ENCODE assay signal across 1 cellular context in the genomic region with DNA sequence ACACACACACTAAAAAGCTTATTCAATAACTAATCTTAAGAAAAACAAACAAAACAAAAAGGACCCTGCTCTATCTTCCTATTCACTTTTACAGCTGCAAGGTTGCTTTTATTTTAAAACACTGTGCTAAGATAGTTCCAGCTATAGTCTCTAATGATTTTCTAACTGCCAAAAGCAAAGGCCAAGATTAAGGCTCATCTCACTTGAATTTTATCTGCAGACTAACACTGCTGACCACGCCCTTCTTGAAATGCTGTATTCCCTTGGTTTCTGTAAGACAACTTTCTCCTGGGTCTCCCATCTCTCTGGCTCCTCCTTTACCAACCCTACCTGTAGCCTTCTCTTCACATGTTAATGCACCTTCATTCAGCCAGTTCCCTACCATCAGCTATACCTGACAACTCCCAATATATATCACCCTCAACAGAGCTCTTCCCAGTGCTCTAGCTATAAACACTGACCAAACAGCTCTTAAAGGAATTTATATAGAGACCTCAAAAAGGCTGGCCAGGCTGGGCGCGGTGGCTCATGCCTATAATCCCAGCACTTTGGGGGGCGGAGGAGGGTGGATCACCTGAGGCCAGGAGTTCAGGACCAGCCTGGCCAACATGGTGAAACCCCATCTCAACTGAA.
TF ChIP-seq lines count a peak whose summit lies in the region.

No MANE protein-coding gene starts in this region.

TF ChIP-seq in GM12878, 131 proteins besides CTCF, POLR2A, EP300 and RAD21 (continued from another document):
- TF ChIP-seq, protein P1, sequence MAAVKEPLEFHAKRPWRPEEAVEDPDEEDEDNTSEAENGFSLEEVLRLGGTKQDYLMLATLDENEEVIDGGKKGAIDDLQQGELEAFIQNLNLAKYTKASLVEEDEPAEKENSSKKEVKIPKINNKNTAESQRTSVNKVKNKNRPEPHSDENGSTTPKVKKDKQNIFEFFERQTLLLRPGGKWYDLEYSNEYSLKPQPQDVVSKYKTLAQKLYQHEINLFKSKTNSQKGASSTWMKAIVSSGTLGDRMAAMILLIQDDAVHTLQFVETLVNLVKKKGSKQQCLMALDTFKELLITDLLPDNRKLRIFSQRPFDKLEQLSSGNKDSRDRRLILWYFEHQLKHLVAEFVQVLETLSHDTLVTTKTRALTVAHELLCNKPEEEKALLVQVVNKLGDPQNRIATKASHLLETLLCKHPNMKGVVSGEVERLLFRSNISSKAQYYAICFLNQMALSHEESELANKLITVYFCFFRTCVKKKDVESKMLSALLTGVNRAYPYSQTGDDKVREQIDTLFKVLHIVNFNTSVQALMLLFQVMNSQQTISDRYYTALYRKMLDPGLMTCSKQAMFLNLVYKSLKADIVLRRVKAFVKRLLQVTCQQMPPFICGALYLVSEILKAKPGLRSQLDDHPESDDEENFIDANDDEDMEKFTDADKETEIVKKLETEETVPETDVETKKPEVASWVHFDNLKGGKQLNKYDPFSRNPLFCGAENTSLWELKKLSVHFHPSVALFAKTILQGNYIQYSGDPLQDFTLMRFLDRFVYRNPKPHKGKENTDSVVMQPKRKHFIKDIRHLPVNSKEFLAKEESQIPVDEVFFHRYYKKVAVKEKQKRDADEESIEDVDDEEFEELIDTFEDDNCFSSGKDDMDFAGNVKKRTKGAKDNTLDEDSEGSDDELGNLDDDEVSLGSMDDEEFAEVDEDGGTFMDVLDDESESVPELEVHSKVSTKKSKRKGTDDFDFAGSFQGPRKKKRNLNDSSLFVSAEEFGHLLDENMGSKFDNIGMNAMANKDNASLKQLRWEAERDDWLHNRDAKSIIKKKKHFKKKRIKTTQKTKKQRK (IDR thresholded peaks at IDR 0.05; ENCODE audit: low read depth, low read length) = no peak
- no peak for TF ChIP-seq ZNF274 (IDR thresholded peaks at IDR 0.05; ENCODE audit: insufficient read depth, insufficient read length)
- no peak for TF ChIP-seq TARDBP (IDR thresholded peaks at IDR 0.05; ENCODE audit: borderline replicate concordance)
- no peak for TF ChIP-seq ZNF207 (IDR thresholded peaks at IDR 0.05; ENCODE audit: borderline replicate concordance)
- TF ChIP-seq, protein P2, sequence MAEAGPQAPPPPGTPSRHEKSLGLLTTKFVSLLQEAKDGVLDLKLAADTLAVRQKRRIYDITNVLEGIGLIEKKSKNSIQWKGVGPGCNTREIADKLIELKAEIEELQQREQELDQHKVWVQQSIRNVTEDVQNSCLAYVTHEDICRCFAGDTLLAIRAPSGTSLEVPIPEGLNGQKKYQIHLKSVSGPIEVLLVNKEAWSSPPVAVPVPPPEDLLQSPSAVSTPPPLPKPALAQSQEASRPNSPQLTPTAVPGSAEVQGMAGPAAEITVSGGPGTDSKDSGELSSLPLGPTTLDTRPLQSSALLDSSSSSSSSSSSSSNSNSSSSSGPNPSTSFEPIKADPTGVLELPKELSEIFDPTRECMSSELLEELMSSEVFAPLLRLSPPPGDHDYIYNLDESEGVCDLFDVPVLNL (IDR thresholded peaks at IDR 0.05; ENCODE audit: low read depth, low read length) = no peak
- TF ChIP-seq ATF7 (IDR thresholded peaks at IDR 0.05; ENCODE audit: low read depth) = no peak
- TF ChIP-seq, protein P3, sequence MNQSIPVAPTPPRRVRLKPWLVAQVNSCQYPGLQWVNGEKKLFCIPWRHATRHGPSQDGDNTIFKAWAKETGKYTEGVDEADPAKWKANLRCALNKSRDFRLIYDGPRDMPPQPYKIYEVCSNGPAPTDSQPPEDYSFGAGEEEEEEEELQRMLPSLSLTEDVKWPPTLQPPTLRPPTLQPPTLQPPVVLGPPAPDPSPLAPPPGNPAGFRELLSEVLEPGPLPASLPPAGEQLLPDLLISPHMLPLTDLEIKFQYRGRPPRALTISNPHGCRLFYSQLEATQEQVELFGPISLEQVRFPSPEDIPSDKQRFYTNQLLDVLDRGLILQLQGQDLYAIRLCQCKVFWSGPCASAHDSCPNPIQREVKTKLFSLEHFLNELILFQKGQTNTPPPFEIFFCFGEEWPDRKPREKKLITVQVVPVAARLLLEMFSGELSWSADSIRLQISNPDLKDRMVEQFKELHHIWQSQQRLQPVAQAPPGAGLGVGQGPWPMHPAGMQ (IDR thresholded peaks at IDR 0.05; ENCODE audit: borderline replicate concordance) = no peak
- TF ChIP-seq ESRRA (IDR thresholded peaks at IDR 0.05; ENCODE audit: low read length) = no peak
- no peak for TF ChIP-seq BCL11A (IDR thresholded peaks at IDR 0.05; ENCODE audit: low read depth, low read length)
- no peak for TF ChIP-seq HDGF (IDR thresholded peaks at IDR 0.05)
- TF ChIP-seq SMAD1 (IDR thresholded peaks at IDR 0.05; ENCODE audit: low read depth, partially characterized antibody) = no peak
- TF ChIP-seq, protein P4, sequence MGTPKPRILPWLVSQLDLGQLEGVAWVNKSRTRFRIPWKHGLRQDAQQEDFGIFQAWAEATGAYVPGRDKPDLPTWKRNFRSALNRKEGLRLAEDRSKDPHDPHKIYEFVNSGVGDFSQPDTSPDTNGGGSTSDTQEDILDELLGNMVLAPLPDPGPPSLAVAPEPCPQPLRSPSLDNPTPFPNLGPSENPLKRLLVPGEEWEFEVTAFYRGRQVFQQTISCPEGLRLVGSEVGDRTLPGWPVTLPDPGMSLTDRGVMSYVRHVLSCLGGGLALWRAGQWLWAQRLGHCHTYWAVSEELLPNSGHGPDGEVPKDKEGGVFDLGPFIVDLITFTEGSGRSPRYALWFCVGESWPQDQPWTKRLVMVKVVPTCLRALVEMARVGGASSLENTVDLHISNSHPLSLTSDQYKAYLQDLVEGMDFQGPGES (IDR thresholded peaks at IDR 0.05) = no peak
- TF ChIP-seq, protein P5, sequence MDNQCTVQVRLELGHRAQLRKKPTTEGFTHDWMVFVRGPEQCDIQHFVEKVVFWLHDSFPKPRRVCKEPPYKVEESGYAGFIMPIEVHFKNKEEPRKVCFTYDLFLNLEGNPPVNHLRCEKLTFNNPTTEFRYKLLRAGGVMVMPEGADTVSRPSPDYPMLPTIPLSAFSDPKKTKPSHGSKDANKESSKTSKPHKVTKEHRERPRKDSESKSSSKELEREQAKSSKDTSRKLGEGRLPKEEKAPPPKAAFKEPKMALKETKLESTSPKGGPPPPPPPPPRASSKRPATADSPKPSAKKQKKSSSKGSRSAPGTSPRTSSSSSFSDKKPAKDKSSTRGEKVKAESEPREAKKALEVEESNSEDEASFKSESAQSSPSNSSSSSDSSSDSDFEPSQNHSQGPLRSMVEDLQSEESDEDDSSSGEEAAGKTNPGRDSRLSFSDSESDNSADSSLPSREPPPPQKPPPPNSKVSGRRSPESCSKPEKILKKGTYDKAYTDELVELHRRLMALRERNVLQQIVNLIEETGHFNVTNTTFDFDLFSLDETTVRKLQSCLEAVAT (IDR thresholded peaks at IDR 0.05) = no peak
TF ChIP-seq in GM12878: peak in this region for 0.
